1 cellular context compared by ENCODE assay signal in the genomic region with DNA sequence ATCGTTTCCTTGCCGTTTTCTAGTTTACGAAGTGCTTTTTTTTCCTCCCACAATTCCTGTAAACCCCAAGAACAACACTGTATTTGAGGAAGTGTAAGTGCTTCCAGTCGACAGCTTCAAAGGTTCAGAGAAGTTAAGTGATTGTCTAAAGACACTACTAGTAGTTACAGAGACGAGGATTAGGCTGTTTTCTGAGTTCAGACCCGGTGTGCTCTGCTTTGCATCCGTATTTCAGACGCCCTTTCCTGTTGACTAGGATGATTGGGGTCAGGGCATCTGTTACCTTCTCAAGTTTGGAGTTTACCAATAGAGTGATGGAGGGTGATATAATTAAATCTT.
TF ChIP-seq lines count a peak whose summit lies in the region.

No MANE protein-coding gene starts in this region.

TF ChIP-seq in H1, 55 proteins besides CTCF, POLR2A, EP300 and RAD21:
- TF ChIP-seq SAP30 (IDR thresholded peaks at IDR 0.05; ENCODE audit: insufficient read depth, insufficient replicate concordance, low read length) (peak; percentile 18), POU5F1 (IDR thresholded peaks at IDR 0.05; ENCODE audit: low read depth, low read length) (no peak), JUND (IDR thresholded peaks at IDR 0.05; ENCODE audit: low read length) (no peak), YY1 (IDR thresholded peaks at IDR 0.05; ENCODE audit: low read depth, low read length) (no peak), JUN (IDR thresholded peaks at IDR 0.05; ENCODE audit: low read depth, low read length) (no peak)
